Comparison of ENCODE assay signal across 13 cellular contexts in the genomic region with DNA sequence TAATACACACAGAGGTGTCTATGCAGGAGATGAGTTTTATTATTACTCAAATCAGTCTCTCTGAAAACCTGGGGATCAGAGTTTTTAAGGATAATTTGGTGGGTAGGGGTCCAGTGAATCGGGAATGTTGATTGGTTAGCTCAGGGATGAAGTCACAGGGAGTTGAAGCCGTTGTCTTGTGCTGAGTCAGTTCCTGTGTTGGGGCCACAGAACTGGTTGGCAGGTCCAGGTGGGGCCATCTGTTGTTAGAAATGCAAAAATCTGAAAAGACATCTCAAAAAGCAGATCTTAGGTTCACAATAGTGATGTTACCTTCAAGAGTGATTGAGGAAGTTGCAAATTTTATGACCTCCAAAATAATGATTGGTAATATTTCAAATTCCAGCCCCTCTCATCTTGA.
"Had no signal": no experiment of that assay in that cellular context is flagged by ENCODE, and none has a peak within 500 bp of the region (broad histone marks: within the 10 kb centered on the region; RNA-seq: fewer than 3 reads in every experiment).

No MANE protein-coding gene starts in this region.

- H3K27ac Mint-ChIP-seq: activated CD4-positive, alpha-beta T cell treated with anti-CD3 and anti-CD28 coated beads for 36 hours; activated CD8-positive, alpha-beta T cell treated with anti-CD3 and anti-CD28 coated beads for 36 hours; effector memory CD8-positive, alpha-beta T cell had no signal

- H3K9ac ChIP-seq: parathyroid adenoma had no signal

- H3K27ac ChIP-seq: lower lobe of right lung, parathyroid adenoma, stomach, thyroid gland had no signal

- H3K36me3 ChIP-seq: lower lobe of right lung, stomach, thyroid gland had no signal

- H3K27me3 ChIP-seq: stomach, thyroid gland had no signal

- H3K4me1 ChIP-seq: lower lobe of right lung, parathyroid adenoma, stomach, thyroid gland had no signal

- H2AFZ ChIP-seq: parathyroid adenoma had no signal

- H3K27me3 Mint-ChIP-seq: activated CD8-positive, alpha-beta T cell treated with anti-CD3 and anti-CD28 coated beads for 36 hours had no signal

- H3K79me2 ChIP-seq: parathyroid adenoma had no signal

- H3K4me1 Mint-ChIP-seq: activated CD4-positive, alpha-beta T cell treated with anti-CD3 and anti-CD28 coated beads for 36 hours; naive B cell had no signal

- H3K36me3 Mint-ChIP-seq: naive B cell had no signal

- DNase-seq: activated CD4-positive, alpha-beta T cell treated with anti-CD3 and anti-CD28 coated beads for 36 hours; activated CD8-positive, alpha-beta memory T cell treated with anti-CD3 and anti-CD28 coated beads, Interleukin-2, amount 50 U/mL, for 4 hours; activated CD8-positive, alpha-beta T cell treated with anti-CD3 and anti-CD28 coated beads for 36 hours; central memory CD4-positive, alpha-beta T cell; effector memory CD8-positive, alpha-beta T cell; left cardiac atrium; lower lobe of right lung; naive B cell; retina; stomach; thyroid gland had no signal

- ATAC-seq: activated CD4-positive, alpha-beta T cell treated with anti-CD3 and anti-CD28 coated beads for 36 hours; activated CD8-positive, alpha-beta T cell treated with anti-CD3 and anti-CD28 coated beads for 36 hours; effector memory CD8-positive, alpha-beta T cell; left cardiac atrium; lower lobe of right lung had no signal

- FAIRE-seq: urothelium cell line had no signal

- H3K9me3 Mint-ChIP-seq: activated CD8-positive, alpha-beta T cell treated with anti-CD3 and anti-CD28 coated beads for 36 hours; effector memory CD8-positive, alpha-beta T cell had no signal

- H3K4me3 Mint-ChIP-seq: activated CD4-positive, alpha-beta T cell treated with anti-CD3 and anti-CD28 coated beads for 36 hours; activated CD8-positive, alpha-beta T cell treated with anti-CD3 and anti-CD28 coated beads for 36 hours; effector memory CD8-positive, alpha-beta T cell; naive B cell had no signal

- H3K4me3 ChIP-seq: lower lobe of right lung, stomach, thyroid gland had no signal
